25 cellular contexts compared by ENCODE assay signal in the genomic region with DNA sequence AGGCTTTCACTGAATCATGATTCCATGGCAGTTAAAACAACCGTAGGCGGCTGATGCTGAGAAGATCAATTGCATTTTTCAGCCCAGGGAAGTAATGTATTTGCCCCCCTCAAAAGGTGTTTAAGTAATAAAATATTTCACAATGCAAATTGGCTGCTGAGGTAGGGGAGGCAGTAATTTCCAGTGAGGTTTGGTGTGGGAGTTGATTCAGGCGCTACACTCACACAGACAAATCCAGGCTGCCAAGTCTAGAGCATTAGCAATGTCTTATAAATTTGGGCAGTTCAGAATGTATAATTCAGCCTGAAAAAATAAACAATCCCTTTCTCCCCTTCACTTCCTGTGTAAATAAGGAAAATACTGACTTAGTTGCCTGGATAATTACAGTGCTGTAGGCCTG.
DNase-seq lines count a peak whose midpoint lies in the region; FAIRE-seq and TF ChIP-seq lines count a peak whose summit lies in the region.
"Had no signal": no experiment of that assay in that cellular context is flagged by ENCODE, and none has a peak within 500 bp of the region (broad histone marks: within the 10 kb centered on the region; RNA-seq: fewer than 3 reads in every experiment).

No MANE protein-coding gene starts in this region.

- H3K4me2 ChIP-seq in GM23248 (ENCODE audit: unreplicated experiment) (no peak overlapping the region), astrocyte (ENCODE audit: low read length) (no peak overlapping the region)
- H3K4me2 ChIP-seq: A549; BLaER1 treated with 17β-estradiol and CSF1 and Interleukin-3, amounts not matched to agents 10 nM and 100 nM had no signal

- H3K27me3 Mint-ChIP-seq in astrocyte (ENCODE audit: low read depth, unreplicated experiment) (no peaks in the 10 kb centered on the region), endothelial cell (ENCODE audit: unreplicated experiment) (peaks cover 2% of the 10 kb centered on the region)
- H3K27me3 Mint-ChIP-seq: B cell; CD4-positive, alpha-beta memory T cell; CD4-positive, CD25-positive, alpha-beta regulatory T cell; CD8-positive, alpha-beta memory T cell had no signal

- H3K27me3 ChIP-seq in GM23248 (replicated peaks; ENCODE audit: insufficient read depth): no peaks in the 10 kb centered on the region
- H3K27me3 ChIP-seq in astrocyte (ENCODE audit: insufficient read depth, low read length): no peaks in the 10 kb centered on the region
- H3K27me3 ChIP-seq: BLaER1 treated with 17β-estradiol and CSF1 and Interleukin-3, amounts not matched to agents 10 nM and 100 nM had no signal

- H3K4me3 ChIP-seq in GM23248: no peak overlapping the region
- H3K4me3 ChIP-seq in astrocyte (ENCODE audit: insufficient read depth, low read depth, low read length): no peak overlapping the region
- H3K4me3 ChIP-seq: A549; BLaER1 treated with 17β-estradiol and CSF1 and Interleukin-3, amounts not matched to agents 10 nM and 100 nM; GM12878 had no signal

- H3K36me3 Mint-ChIP-seq in astrocyte (ENCODE audit: low read depth, unreplicated experiment) (no peaks in the 10 kb centered on the region), endothelial cell (ENCODE audit: low read depth, unreplicated experiment) (no peaks in the 10 kb centered on the region)
- H3K36me3 Mint-ChIP-seq: CD14-positive monocyte; CD4-positive, alpha-beta memory T cell; CD4-positive, CD25-positive, alpha-beta regulatory T cell; CD8-positive, alpha-beta memory T cell had no signal

- H3K9ac ChIP-seq in GM23248 (no peak overlapping the region), astrocyte (ENCODE audit: low read length) (no peak overlapping the region)
- H3K9ac ChIP-seq: BLaER1 treated with 17β-estradiol and CSF1 and Interleukin-3, amounts not matched to agents 10 nM and 100 nM had no signal

- WGBS in GM23248 (ENCODE audit: low coverage in 1 of 2, low lambda C conversion rate in 2 of 2, missing lambda C conversion rate in 2 of 2), 2 experiments: 61 to 74% methylated on average over 3 of the region's 3 CpGs

- no peak for FAIRE-seq in astrocyte (lab: Jason Lieb, UNC)
- FAIRE-seq: GM12878, GM12892 had no signal

- H3K27ac ChIP-seq in GM23248 (no peak overlapping the region), astrocyte (ENCODE audit: low read depth, low read length) (no peak overlapping the region)
- H3K27ac ChIP-seq: 22Rv1; A549; BLaER1 treated with 17β-estradiol and CSF1 and Interleukin-3, amounts not matched to agents 10 nM and 100 nM had no signal

- TF ChIP-seq CTCF in astrocyte (IDR thresholded peaks at IDR 0.05; ENCODE audit: insufficient read depth, low read depth, low read length) (no peak), endothelial cell (IDR thresholded peaks at IDR 0.05; ENCODE audit: unreplicated experiment) (no peak)

- H3K36me3 ChIP-seq in GM23248 (ENCODE audit: low read depth) (no peaks in the 10 kb centered on the region), astrocyte (ENCODE audit: insufficient read depth, low read length) (no peaks in the 10 kb centered on the region)
- H3K36me3 ChIP-seq: BLaER1 treated with 17β-estradiol and CSF1 and Interleukin-3, amounts not matched to agents 10 nM and 100 nM had no signal

- in situ Hi-C loops in GM23248 (cut with MboI): no loop called here

- H3F3A ChIP-seq in GM23248 (ENCODE audit: insufficient read depth): no peaks in the 10 kb centered on the region

- no peak overlapping the region for H3K4me3 Mint-ChIP-seq in astrocyte (ENCODE audit: unreplicated experiment)
- H3K4me3 Mint-ChIP-seq in endothelial cell (ENCODE audit: unreplicated experiment): no peak overlapping the region
- H3K4me3 Mint-ChIP-seq: B cell; CD14-positive monocyte; CD4-positive, alpha-beta memory T cell; CD4-positive, CD25-positive, alpha-beta regulatory T cell; CD8-positive, alpha-beta memory T cell had no signal

- H3K9me3 ChIP-seq in GM23248 (ENCODE audit: low read depth) (no peaks in the 10 kb centered on the region), astrocyte (ENCODE audit: insufficient read depth, low read depth, low read length) (no peaks in the 10 kb centered on the region)
- H3K9me3 ChIP-seq: A549 had no signal

- H4K20me1 ChIP-seq in GM23248 (ENCODE audit: insufficient read depth) (no peaks in the 10 kb centered on the region), astrocyte (ENCODE audit: insufficient read depth, low read length) (no peaks in the 10 kb centered on the region)
- H4K20me1 ChIP-seq: BLaER1 treated with 17β-estradiol and CSF1 and Interleukin-3, amounts not matched to agents 10 nM and 100 nM had no signal

- DNase-seq in GM23248 (peak; percentile 5), NCI-H226 (peak; percentile 4), astrocyte (ENCODE audit: low read depth) (peak; percentile 58), C1 segment of cervical spinal cord (lab: John Stamatoyannopoulos, UW) (no peak), endothelial cell (ENCODE audit: low spot score) (no peak), NCI-H82 treated with DMSO at 0.1 percent for 48 hours (lab: John Stamatoyannopoulos, UW; ENCODE audit: unreplicated experiment) (no peak)
- DNase-seq: AML-193; CD4-positive, alpha-beta memory T cell; CD4-positive, CD25-positive, alpha-beta regulatory T cell; CD8-positive, alpha-beta memory T cell; COR-L47; DMS 273 treated with DMSO at 0.1 percent for 48 hours; DMS153; DMS53; DMS79; DND-41; EL; GDM1 had no signal

- no peaks in the 10 kb centered on the region for H3K9me2 ChIP-seq in GM23248 (ENCODE audit: insufficient read depth)

- no peaks in the 10 kb centered on the region for H3K4me1 ChIP-seq in GM23248 (ENCODE audit: insufficient read depth)
- peaks cover 4% of the 10 kb centered on the region for H3K4me1 ChIP-seq in astrocyte (ENCODE audit: insufficient read depth, low read length)
- H3K4me1 ChIP-seq: A549; BLaER1 treated with 17β-estradiol and CSF1 and Interleukin-3, amounts not matched to agents 10 nM and 100 nM had no signal

- H3K79me2 ChIP-seq in GM23248 (ENCODE audit: insufficient read depth) (no peaks in the 10 kb centered on the region), astrocyte (ENCODE audit: insufficient read depth, low read length) (no peaks in the 10 kb centered on the region)

- H2AFZ ChIP-seq in GM23248: no peak overlapping the region
- H2AFZ ChIP-seq in astrocyte (ENCODE audit: low read depth, low read length): no peak overlapping the region

- H3K27ac Mint-ChIP-seq in astrocyte (ENCODE audit: unreplicated experiment) (no peak overlapping the region), endothelial cell (ENCODE audit: unreplicated experiment) (no peak overlapping the region)
- H3K27ac Mint-ChIP-seq: B cell; CD14-positive monocyte; CD4-positive, alpha-beta memory T cell; CD4-positive, CD25-positive, alpha-beta regulatory T cell; CD8-positive, alpha-beta memory T cell had no signal

- H3K9me3 Mint-ChIP-seq in astrocyte (ENCODE audit: unreplicated experiment) (no peaks in the 10 kb centered on the region), endothelial cell (ENCODE audit: unreplicated experiment) (no peaks in the 10 kb centered on the region)
- H3K9me3 Mint-ChIP-seq: CD14-positive monocyte; CD4-positive, alpha-beta memory T cell; CD4-positive, CD25-positive, alpha-beta regulatory T cell; CD8-positive, alpha-beta memory T cell had no signal

- no peaks in the 10 kb centered on the region for H3K4me1 Mint-ChIP-seq in astrocyte (ENCODE audit: low read depth, unreplicated experiment)
- no peaks in the 10 kb centered on the region for H3K4me1 Mint-ChIP-seq in endothelial cell (ENCODE audit: unreplicated experiment)
- H3K4me1 Mint-ChIP-seq: B cell; CD14-positive monocyte; CD4-positive, alpha-beta memory T cell; CD8-positive, alpha-beta memory T cell had no signal

Comparison
In these comparisons a context has a peak if more than half of its experiments do, and no peak if none do; other contexts are left out.
1. DNase-seq: peak in GM23248 (single experiment), NCI-H226 (single experiment) and astrocyte (single experiment); none in C1 segment of cervical spinal cord (0 of 14), endothelial cell (single experiment) and NCI-H82 treated with DMSO at 0.1 percent for 48 hours (single experiment).